ENCODE assay signal across 1 cellular context in the genomic region with DNA sequence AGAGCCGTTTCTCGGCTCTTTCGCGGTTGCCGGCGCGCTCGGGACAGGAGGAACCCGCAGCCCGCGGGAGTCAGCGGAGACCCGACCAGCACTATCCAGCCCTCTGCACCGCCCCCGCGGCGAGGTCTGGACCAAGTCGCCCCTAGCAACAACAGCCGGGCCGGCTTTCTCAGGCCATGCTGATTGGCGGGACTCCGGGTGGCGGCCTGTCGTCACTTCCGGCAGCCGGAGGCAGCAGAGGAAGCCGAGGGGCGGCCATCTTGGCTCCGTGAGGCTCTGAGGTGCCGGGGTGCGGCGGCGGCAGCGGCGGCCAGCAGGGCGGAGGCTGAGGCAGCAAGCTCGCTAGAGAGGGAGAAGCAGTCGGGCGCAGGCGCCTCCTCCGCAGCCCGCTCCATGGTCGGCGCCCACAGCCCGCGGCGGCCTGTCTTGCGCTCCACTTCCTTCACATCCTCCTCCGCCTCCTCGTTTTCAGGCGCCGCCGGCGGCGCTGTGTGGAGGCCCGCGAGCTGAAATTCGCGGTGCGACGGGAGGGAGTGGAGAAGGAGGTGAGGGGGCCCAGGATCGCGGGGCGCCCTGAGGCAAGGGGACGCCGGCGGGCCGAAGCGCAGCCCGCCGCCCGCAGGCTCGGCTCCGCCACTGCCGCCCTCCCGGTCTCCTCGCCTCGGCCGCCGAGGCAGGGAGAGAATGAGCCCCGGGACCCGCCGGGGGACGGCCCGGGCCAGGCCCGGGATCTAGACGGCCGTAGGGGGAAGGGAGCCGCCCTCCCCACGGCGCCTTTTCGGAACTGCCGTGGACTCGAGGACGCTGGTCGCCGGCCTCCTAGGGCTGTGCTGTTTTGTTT.
TF ChIP-seq lines count a peak whose summit lies in the region.

A gene (plus strand): TSS at position 263 of the 841 bp plus-strand sequence. CDS start 615 bp downstream, outside the sequence.

TF ChIP-seq in WTC11, 78 proteins besides CTCF, POLR2A, EP300 and RAD21 (continued from another document and continues in another):
- TF ChIP-seq, protein P1, sequence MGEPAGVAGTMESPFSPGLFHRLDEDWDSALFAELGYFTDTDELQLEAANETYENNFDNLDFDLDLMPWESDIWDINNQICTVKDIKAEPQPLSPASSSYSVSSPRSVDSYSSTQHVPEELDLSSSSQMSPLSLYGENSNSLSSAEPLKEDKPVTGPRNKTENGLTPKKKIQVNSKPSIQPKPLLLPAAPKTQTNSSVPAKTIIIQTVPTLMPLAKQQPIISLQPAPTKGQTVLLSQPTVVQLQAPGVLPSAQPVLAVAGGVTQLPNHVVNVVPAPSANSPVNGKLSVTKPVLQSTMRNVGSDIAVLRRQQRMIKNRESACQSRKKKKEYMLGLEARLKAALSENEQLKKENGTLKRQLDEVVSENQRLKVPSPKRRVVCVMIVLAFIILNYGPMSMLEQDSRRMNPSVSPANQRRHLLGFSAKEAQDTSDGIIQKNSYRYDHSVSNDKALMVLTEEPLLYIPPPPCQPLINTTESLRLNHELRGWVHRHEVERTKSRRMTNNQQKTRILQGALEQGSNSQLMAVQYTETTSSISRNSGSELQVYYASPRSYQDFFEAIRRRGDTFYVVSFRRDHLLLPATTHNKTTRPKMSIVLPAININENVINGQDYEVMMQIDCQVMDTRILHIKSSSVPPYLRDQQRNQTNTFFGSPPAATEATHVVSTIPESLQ (CRISPR knock-in tag; IDR thresholded peaks at IDR 0.05), result no peak
- TF ChIP-seq KAT7 (CRISPR knock-in tag; IDR thresholded peaks at IDR 0.05; ENCODE audit: borderline replicate concordance), result 0 out of 2 replicates have a peak, but pooled peaks have one; percentile 20
- TF ChIP-seq, protein P2, sequence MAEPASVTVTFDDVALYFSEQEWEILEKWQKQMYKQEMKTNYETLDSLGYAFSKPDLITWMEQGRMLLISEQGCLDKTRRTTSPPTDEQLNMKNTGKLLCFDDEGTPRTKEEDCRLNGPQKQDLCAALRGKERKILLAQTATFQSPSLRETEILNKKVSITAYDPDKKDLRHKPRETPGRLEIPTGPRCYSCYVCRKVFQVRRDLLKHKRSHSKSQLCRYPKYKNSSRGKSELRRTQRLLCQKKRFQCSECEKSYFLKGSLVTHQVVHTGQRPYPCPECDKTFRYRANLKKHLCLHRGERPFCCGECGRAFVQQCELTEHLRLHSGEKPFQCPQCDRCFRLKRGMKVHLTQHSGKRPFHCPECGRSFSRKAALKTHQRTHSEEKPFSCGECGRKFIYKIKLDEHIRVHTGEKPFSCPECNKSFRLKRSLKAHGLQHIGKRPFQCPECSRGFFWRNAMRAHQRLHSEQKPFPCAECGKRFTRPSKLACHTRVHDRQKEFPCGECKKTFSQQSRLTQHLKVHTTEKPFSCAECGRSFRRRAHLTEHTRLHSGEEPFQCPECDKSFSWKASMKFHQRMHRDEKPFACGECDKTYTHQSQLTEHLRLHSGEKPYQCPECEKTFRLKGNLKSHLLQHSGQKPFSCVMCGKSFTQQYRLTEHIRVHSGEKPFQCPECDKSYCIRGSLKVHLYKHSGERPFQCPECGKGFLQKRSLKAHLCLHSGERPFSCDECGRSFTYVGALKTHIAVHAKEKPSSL (CRISPR knock-in tag; conservative IDR thresholded peaks at IDR 0.05), result no peak
- no peak for TF ChIP-seq ZNF671 (CRISPR knock-in tag; IDR thresholded peaks at IDR 0.05)
- no peak for TF ChIP-seq SMAD4 (CRISPR knock-in tag; IDR thresholded peaks at IDR 0.05)
- TF ChIP-seq PRRX2 (CRISPR knock-in tag; IDR thresholded peaks at IDR 0.05), result no peak
- TF ChIP-seq NFYB (CRISPR knock-in tag; conservative IDR thresholded peaks at IDR 0.05; ENCODE audit: low read depth), result peak; percentile 91
- TF ChIP-seq, protein P3, sequence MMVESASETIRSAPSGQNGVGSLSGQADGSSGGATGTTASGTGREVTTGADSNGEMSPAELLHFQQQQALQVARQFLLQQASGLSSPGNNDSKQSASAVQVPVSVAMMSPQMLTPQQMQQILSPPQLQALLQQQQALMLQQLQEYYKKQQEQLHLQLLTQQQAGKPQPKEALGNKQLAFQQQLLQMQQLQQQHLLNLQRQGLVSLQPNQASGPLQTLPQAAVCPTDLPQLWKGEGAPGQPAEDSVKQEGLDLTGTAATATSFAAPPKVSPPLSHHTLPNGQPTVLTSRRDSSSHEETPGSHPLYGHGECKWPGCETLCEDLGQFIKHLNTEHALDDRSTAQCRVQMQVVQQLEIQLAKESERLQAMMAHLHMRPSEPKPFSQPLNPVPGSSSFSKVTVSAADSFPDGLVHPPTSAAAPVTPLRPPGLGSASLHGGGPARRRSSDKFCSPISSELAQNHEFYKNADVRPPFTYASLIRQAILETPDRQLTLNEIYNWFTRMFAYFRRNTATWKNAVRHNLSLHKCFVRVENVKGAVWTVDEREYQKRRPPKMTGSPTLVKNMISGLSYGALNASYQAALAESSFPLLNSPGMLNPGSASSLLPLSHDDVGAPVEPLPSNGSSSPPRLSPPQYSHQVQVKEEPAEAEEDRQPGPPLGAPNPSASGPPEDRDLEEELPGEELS (CRISPR knock-in tag; IDR thresholded peaks at IDR 0.05), result peak; percentile 57; the same call in 1 of the 2 replicates
- no peak for TF ChIP-seq JAZF1 (CRISPR knock-in tag; IDR thresholded peaks at IDR 0.05)
- TF ChIP-seq, protein P4, sequence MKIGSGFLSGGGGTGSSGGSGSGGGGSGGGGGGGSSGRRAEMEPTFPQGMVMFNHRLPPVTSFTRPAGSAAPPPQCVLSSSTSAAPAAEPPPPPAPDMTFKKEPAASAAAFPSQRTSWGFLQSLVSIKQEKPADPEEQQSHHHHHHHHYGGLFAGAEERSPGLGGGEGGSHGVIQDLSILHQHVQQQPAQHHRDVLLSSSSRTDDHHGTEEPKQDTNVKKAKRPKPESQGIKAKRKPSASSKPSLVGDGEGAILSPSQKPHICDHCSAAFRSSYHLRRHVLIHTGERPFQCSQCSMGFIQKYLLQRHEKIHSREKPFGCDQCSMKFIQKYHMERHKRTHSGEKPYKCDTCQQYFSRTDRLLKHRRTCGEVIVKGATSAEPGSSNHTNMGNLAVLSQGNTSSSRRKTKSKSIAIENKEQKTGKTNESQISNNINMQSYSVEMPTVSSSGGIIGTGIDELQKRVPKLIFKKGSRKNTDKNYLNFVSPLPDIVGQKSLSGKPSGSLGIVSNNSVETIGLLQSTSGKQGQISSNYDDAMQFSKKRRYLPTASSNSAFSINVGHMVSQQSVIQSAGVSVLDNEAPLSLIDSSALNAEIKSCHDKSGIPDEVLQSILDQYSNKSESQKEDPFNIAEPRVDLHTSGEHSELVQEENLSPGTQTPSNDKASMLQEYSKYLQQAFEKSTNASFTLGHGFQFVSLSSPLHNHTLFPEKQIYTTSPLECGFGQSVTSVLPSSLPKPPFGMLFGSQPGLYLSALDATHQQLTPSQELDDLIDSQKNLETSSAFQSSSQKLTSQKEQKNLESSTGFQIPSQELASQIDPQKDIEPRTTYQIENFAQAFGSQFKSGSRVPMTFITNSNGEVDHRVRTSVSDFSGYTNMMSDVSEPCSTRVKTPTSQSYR (CRISPR knock-in tag; IDR thresholded peaks at IDR 0.05), result no peak
- TF ChIP-seq, protein P5, sequence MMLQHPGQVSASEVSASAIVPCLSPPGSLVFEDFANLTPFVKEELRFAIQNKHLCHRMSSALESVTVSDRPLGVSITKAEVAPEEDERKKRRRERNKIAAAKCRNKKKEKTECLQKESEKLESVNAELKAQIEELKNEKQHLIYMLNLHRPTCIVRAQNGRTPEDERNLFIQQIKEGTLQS (CRISPR knock-in tag; conservative IDR thresholded peaks at IDR 0.05), result no peak
- peak; percentile 91 for TF ChIP-seq CREM (CRISPR knock-in tag; IDR thresholded peaks at IDR 0.05)
- TF ChIP-seq, protein P6, sequence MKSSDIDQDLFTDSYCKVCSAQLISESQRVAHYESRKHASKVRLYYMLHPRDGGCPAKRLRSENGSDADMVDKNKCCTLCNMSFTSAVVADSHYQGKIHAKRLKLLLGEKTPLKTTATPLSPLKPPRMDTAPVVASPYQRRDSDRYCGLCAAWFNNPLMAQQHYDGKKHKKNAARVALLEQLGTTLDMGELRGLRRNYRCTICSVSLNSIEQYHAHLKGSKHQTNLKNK (CRISPR knock-in tag; IDR thresholded peaks at IDR 0.05), result no peak
- no peak for TF ChIP-seq NFATC4 (CRISPR knock-in tag; IDR thresholded peaks at IDR 0.05)
- TF ChIP-seq TEAD1 (CRISPR knock-in tag; IDR thresholded peaks at IDR 0.05), result 0 out of 2 replicates have a peak, but pooled peaks have one; percentile 39
- TF ChIP-seq, protein P7, sequence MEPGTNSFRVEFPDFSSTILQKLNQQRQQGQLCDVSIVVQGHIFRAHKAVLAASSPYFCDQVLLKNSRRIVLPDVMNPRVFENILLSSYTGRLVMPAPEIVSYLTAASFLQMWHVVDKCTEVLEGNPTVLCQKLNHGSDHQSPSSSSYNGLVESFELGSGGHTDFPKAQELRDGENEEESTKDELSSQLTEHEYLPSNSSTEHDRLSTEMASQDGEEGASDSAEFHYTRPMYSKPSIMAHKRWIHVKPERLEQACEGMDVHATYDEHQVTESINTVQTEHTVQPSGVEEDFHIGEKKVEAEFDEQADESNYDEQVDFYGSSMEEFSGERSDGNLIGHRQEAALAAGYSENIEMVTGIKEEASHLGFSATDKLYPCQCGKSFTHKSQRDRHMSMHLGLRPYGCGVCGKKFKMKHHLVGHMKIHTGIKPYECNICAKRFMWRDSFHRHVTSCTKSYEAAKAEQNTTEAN (CRISPR knock-in tag; IDR thresholded peaks at IDR 0.05), result peak; percentile 71
- TF ChIP-seq, protein P8, sequence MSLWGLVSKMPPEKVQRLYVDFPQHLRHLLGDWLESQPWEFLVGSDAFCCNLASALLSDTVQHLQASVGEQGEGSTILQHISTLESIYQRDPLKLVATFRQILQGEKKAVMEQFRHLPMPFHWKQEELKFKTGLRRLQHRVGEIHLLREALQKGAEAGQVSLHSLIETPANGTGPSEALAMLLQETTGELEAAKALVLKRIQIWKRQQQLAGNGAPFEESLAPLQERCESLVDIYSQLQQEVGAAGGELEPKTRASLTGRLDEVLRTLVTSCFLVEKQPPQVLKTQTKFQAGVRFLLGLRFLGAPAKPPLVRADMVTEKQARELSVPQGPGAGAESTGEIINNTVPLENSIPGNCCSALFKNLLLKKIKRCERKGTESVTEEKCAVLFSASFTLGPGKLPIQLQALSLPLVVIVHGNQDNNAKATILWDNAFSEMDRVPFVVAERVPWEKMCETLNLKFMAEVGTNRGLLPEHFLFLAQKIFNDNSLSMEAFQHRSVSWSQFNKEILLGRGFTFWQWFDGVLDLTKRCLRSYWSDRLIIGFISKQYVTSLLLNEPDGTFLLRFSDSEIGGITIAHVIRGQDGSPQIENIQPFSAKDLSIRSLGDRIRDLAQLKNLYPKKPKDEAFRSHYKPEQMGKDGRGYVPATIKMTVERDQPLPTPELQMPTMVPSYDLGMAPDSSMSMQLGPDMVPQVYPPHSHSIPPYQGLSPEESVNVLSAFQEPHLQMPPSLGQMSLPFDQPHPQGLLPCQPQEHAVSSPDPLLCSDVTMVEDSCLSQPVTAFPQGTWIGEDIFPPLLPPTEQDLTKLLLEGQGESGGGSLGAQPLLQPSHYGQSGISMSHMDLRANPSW (CRISPR knock-in tag; conservative IDR thresholded peaks at IDR 0.05; ENCODE audit: low read depth), result no peak
- peak; percentile 67; the same call in 1 of the 2 replicates for TF ChIP-seq MYBL2 (CRISPR knock-in tag; IDR thresholded peaks at IDR 0.05)
- TF ChIP-seq, protein P9, sequence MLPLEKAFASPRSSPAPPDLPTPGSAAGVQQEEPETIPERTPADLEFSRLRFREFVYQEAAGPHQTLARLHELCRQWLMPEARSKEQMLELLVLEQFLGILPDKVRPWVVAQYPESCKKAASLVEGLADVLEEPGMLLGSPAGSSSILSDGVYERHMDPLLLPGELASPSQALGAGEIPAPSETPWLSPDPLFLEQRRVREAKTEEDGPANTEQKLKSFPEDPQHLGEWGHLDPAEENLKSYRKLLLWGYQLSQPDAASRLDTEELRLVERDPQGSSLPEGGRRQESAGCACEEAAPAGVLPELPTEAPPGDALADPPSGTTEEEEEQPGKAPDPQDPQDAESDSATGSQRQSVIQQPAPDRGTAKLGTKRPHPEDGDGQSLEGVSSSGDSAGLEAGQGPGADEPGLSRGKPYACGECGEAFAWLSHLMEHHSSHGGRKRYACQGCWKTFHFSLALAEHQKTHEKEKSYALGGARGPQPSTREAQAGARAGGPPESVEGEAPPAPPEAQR (CRISPR knock-in tag; IDR thresholded peaks at IDR 0.05), result no peak
- TF ChIP-seq, protein P10, sequence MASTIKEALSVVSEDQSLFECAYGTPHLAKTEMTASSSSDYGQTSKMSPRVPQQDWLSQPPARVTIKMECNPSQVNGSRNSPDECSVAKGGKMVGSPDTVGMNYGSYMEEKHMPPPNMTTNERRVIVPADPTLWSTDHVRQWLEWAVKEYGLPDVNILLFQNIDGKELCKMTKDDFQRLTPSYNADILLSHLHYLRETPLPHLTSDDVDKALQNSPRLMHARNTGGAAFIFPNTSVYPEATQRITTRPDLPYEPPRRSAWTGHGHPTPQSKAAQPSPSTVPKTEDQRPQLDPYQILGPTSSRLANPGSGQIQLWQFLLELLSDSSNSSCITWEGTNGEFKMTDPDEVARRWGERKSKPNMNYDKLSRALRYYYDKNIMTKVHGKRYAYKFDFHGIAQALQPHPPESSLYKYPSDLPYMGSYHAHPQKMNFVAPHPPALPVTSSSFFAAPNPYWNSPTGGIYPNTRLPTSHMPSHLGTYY (CRISPR knock-in tag; IDR thresholded peaks at IDR 0.05), result no peak
- TF ChIP-seq NR3C1 (CRISPR knock-in tag; conservative IDR thresholded peaks at IDR 0.05; ENCODE audit: low read depth), result no peak
- TF ChIP-seq TP53 (CRISPR knock-in tag; IDR thresholded peaks at IDR 0.05), result no peak
- peak; percentile 85 for TF ChIP-seq GABPB1 (CRISPR knock-in tag; IDR thresholded peaks at IDR 0.05)
- TF ChIP-seq, protein P11, sequence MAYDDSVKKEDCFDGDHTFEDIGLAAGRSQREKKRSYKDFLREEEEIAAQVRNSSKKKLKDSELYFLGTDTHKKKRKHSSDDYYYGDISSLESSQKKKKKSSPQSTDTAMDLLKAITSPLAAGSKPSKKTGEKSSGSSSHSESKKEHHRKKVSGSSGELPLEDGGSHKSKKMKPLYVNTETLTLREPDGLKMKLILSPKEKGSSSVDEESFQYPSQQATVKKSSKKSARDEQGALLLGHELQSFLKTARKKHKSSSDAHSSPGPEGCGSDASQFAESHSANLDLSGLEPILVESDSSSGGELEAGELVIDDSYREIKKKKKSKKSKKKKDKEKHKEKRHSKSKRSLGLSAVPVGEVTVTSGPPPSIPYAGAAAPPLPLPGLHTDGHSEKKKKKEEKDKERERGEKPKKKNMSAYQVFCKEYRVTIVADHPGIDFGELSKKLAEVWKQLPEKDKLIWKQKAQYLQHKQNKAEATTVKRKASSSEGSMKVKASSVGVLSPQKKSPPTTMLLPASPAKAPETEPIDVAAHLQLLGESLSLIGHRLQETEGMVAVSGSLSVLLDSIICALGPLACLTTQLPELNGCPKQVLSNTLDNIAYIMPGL (CRISPR knock-in tag; IDR thresholded peaks at IDR 0.05), result peak; percentile 86
- TF ChIP-seq ZNF232 (CRISPR knock-in tag; IDR thresholded peaks at IDR 0.05), result peak; percentile 74; the same call in 1 of the 2 replicates
- TF ChIP-seq ZNF317 (CRISPR knock-in tag; IDR thresholded peaks at IDR 0.05; ENCODE audit: borderline replicate concordance, low read depth), result no peak
- TF ChIP-seq, protein P12, sequence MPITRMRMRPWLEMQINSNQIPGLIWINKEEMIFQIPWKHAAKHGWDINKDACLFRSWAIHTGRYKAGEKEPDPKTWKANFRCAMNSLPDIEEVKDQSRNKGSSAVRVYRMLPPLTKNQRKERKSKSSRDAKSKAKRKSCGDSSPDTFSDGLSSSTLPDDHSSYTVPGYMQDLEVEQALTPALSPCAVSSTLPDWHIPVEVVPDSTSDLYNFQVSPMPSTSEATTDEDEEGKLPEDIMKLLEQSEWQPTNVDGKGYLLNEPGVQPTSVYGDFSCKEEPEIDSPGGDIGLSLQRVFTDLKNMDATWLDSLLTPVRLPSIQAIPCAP (CRISPR knock-in tag; IDR thresholded peaks at IDR 0.05), result no peak
- TF ChIP-seq, protein P13, sequence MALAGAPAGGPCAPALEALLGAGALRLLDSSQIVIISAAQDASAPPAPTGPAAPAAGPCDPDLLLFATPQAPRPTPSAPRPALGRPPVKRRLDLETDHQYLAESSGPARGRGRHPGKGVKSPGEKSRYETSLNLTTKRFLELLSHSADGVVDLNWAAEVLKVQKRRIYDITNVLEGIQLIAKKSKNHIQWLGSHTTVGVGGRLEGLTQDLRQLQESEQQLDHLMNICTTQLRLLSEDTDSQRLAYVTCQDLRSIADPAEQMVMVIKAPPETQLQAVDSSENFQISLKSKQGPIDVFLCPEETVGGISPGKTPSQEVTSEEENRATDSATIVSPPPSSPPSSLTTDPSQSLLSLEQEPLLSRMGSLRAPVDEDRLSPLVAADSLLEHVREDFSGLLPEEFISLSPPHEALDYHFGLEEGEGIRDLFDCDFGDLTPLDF (CRISPR knock-in tag; IDR thresholded peaks at IDR 0.05), result no peak
